In the genomic region with DNA sequence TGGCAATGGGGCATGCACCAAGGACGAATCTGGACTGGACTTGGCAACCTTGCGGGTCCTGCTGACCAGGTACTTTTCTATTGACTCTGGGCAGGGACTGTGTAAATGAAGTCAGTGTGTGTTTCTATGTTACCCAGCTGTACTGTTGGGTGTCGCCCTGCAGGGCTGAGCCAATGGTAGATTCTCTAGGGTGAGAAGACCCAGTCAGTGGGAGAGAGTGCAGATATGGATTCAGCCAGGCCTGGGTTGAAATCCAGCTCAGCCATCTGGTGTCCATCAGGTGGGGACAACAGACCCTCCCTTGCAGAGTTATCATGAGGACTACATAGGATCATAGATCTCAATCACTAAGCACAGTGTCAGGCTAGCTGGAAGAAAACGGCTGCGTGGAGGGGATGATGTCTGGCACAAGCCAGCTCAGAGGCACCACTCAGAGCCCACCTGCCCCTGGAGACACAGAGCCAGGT, we compare ENCODE assay signal across 27 cellular contexts. TPM values are rescaled to one million over a fixed set of nuclear protein-coding genes. Genes with fewer than 3 reads are reported as not detected.
DNase-seq lines count a peak whose midpoint lies in the region; TF ChIP-seq lines count a peak whose summit lies in the region.
"Had no signal": no experiment of that assay in that cellular context is flagged by ENCODE, and none has a peak within 500 bp of the region (broad histone marks: within the 10 kb centered on the region; RNA-seq: fewer than 3 reads in every experiment).

No MANE protein-coding gene starts in this region.

- no peaks in the 10 kb centered on the region for H3K36me3 Mint-ChIP-seq in glutamatergic neuron (ENCODE audit: unreplicated experiment)
- H3K36me3 Mint-ChIP-seq: immature natural killer cell had no signal

- H3K9me3 ChIP-seq in parathyroid adenoma (ENCODE audit: control insufficient read depth, low read length) = no peaks in the 10 kb centered on the region
- H3K9me3 ChIP-seq: ascending aorta, lower lobe of right lung, Peyer's patch had no signal

- peaks cover 4% of the 10 kb centered on the region for H3K9me3 Mint-ChIP-seq in glutamatergic neuron (ENCODE audit: unreplicated experiment)
- H3K9me3 Mint-ChIP-seq: immature natural killer cell had no signal

- no peak overlapping the region for H3K9ac ChIP-seq in parathyroid adenoma

- no peak overlapping the region for H3K4me3 Mint-ChIP-seq in glutamatergic neuron (ENCODE audit: unreplicated experiment)
- H3K4me3 Mint-ChIP-seq: activated T-helper 1 cell treated with anti-CD3 and anti-CD28 coated beads, Interleukin-12 subunit alpha, Interleukin-12 subunit beta, Interleukin-2, Interleukin-4 antibody, amounts not matched to agents 30 ng/mL and 10 ng/mL and 1 ng/mL, durations not matched to agents 14 hours and 24 hours and 36 hours; immature natural killer cell had no signal

- H3K4me2 ChIP-seq in parathyroid adenoma (ENCODE audit: low read length) = no peak overlapping the region

- no peaks in the 10 kb centered on the region for H3K79me2 ChIP-seq in parathyroid adenoma

- TF ChIP-seq CTCF in VCaP (conservative IDR thresholded peaks at IDR 0.05) (no peak), parathyroid adenoma (IDR thresholded peaks at IDR 0.05) (no peak), glutamatergic neuron (IDR thresholded peaks at IDR 0.05; ENCODE audit: partially characterized antibody, unreplicated experiment) (no peak)

- DNase-seq in NCI-H82 (lab: John Stamatoyannopoulos, UW) (peak; percentile 64), NCI-H82 treated with DMSO at 0.1 percent for 48 hours (lab: John Stamatoyannopoulos, UW; ENCODE audit: unreplicated experiment) (no peak), islet precursor cell (peak; percentile 15), glutamatergic neuron (no peak), HPDE6-E6E7 (ENCODE audit: extremely low spot score) (no peak), NCI-H2107 treated with DMSO at 0.1 percent for 48 hours (lab: John Stamatoyannopoulos, UW; ENCODE audit: unreplicated experiment) (no peak)
- DNase-seq: 8988T; activated naive CD4-positive, alpha-beta T cell treated with anti-CD3 and anti-CD28 coated beads, Interleukin-2, amount 50 U/mL, for 16 hours; AML-193; central memory CD4-positive, alpha-beta T cell; DMS79 treated with DMSO at 0.1 percent for 48 hours; immature natural killer cell; lower lobe of right lung; NCI-H1092 treated with DMSO at 0.1 percent for 48 hours; NCI-H2029 treated with DMSO at 0.1 percent for 48 hours; NCI-H345; NK-92 treated with Interleukin-12 subunit alpha and Interleukin-12 subunit beta, amount 100 ng/mL, for 24 hours; nucleus accumbens; right cardiac atrium; trophoblast cell had no signal

- H3K27ac ChIP-seq in VCaP (peak overlapping the region; percentile 42), parathyroid adenoma (no peak overlapping the region)
- H3K27ac ChIP-seq: ascending aorta, lower lobe of right lung, Peyer's patch, SK-N-MC had no signal

- H3K4me3 ChIP-seq in parathyroid adenoma (ENCODE audit: low read depth, low read length) = no peak overlapping the region
- H3K4me3 ChIP-seq: ascending aorta, GM12878, lower lobe of right lung, Peyer's patch, SK-N-MC had no signal

- H3K27me3 Mint-ChIP-seq in glutamatergic neuron (ENCODE audit: unreplicated experiment) = peaks cover 7% of the 10 kb centered on the region

- H3K36me3 ChIP-seq in parathyroid adenoma (ENCODE audit: control insufficient read depth, insufficient read depth, low read length) = no peaks in the 10 kb centered on the region
- H3K36me3 ChIP-seq: ascending aorta, lower lobe of right lung, Peyer's patch had no signal

- H3K4me1 ChIP-seq in parathyroid adenoma = peaks cover 38% of the 10 kb centered on the region

- no peaks in the 10 kb centered on the region for H3K27me3 ChIP-seq in parathyroid adenoma (ENCODE audit: control insufficient read depth, insufficient read depth, low read length)
- H3K27me3 ChIP-seq: ascending aorta, Peyer's patch had no signal

- H3K4me1 Mint-ChIP-seq in glutamatergic neuron (ENCODE audit: low read depth, unreplicated experiment) = peaks cover 14% of the 10 kb centered on the region

- no peak overlapping the region for H3K27ac Mint-ChIP-seq in glutamatergic neuron (ENCODE audit: unreplicated experiment)
- H3K27ac Mint-ChIP-seq: activated T-helper 1 cell treated with anti-CD3 and anti-CD28 coated beads, Interleukin-12 subunit alpha, Interleukin-12 subunit beta, Interleukin-2, Interleukin-4 antibody, amounts not matched to agents 30 ng/mL and 10 ng/mL and 1 ng/mL, durations not matched to agents 14 hours and 24 hours and 36 hours had no signal

- peak overlapping the region; percentile 39 for H2AFZ ChIP-seq in parathyroid adenoma

RNA-seq across cellular contexts. Expression of a gene that starts 4.9 kb away (rescaled TPM):
- total RNA-seq in glutamatergic neuron (ENCODE audit: unreplicated experiment) = 24.2 TPM

Comparison
In these comparisons a context has a peak if more than half of its experiments do, and no peak if none do; other contexts are left out.
1. DNase-seq: peak in NCI-H82 (single experiment) and islet precursor cell (single experiment); none in NCI-H82 treated with DMSO at 0.1 percent for 48 hours (single experiment), glutamatergic neuron (single experiment), HPDE6-E6E7 (single experiment) and NCI-H2107 treated with DMSO at 0.1 percent for 48 hours (single experiment).